ENCODE assay signal across 8 cellular contexts in the genomic region with DNA sequence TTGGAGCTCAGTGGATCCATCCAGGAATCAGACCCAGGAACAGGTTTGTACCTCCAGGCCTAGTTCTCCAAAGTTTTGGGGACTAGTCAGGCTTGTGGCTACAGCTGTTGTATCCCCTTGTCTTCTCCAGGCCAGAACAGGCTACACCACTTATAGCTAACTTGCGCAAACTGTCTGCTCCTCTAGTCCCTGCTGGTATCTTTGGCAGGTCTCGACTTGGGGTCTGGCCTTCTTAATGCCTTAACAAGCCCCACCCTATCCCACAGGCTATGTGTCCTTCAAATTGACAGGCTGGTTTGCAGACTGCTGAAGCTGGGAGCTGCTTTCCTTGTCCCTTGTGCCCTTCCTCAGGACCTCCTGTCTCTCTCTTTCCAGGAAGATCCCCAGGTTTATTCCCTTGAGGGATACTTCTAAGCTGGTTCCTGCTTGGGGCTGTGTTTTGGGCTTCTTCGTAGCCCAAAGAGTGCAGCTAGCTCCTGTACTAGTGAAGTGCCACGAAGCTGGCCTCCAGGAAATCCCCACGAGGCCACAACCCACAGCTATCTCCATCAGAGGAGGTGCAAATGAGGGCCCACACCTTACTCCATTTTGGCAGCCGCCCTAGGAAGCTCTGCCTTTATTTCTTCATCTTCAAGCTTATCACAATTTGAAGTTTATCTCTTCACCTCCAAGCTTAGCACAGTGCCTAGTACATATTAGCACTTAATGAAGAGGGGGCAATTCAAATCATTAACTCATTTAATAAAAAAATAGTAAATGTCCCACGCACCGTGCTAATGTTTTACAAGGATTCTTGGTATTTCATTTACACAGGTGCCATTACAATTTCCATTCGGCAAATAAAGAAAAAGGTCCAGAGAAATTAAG. TPM values are rescaled to one million over a fixed set of nuclear protein-coding genes. Genes with fewer than 3 reads are reported as not detected.
DNase-seq lines count a peak whose midpoint lies in the region; ATAC-seq, FAIRE-seq and TF ChIP-seq lines count a peak whose summit lies in the region.

No MANE protein-coding gene starts in this region.

- peak overlapping the region; percentile 80 to 87 (median 85); a peak in 20 of 22 replicates for H3K9ac ChIP-seq in BLaER1 treated with 17β-estradiol and CSF1 and Interleukin-3, amounts not matched to agents 10 nM and 100 nM
- peak overlapping the region; percentile 96 for H3K9ac ChIP-seq in NT2/D1 (ENCODE audit: insufficient read length, low read depth)

- H3K27ac ChIP-seq in BLaER1 treated with 17β-estradiol and CSF1 and Interleukin-3, amounts not matched to agents 10 nM and 100 nM = peak overlapping the region; percentile 21 to 89 (median 81); a peak in 20 of 22 replicates
- H3K27ac ChIP-seq in breast epithelium (peak overlapping the region; percentile 77 to 85), vagina (peak overlapping the region; percentile 83)

- peaks cover 19 to 22% (median 21%) of the 10 kb centered on the region in 10 experiments for H3K4me1 ChIP-seq in BLaER1 treated with 17β-estradiol and CSF1 and Interleukin-3, amounts not matched to agents 10 nM and 100 nM
- no peaks in the 10 kb centered on the region for H3K4me1 ChIP-seq in NT2/D1 (ENCODE audit: insufficient read depth, insufficient read length)
- H3K4me1 ChIP-seq in breast epithelium = peaks cover 0 to 8% of the 10 kb centered on the region in 2 donors
- H3K4me1 ChIP-seq in vagina = peaks cover 27% of the 10 kb centered on the region

- DNase-seq in NT2/D1 (ENCODE audit: low read depth, low spot score) = no peak
- DNase-seq in breast epithelium (ENCODE audit: low spot score in 2 of 2) = no peak
- DNase-seq in naive B cell = no peak
- no peak for DNase-seq in vagina (ENCODE audit: extremely low spot score in 2 of 2)
- no peak for DNase-seq in sciatic nerve (ENCODE audit: low spot score)
- DNase-seq in urothelium cell line (ENCODE audit: low spot score) = no peak
- DNase-seq in iPS-NIHi11 (ENCODE audit: low spot score) = no peak

- no peaks in the 10 kb centered on the region for H3K9me3 Mint-ChIP-seq in naive B cell

- no peak for ATAC-seq in naive B cell (ENCODE audit: low read depth in 2 of 2)
- ATAC-seq in sciatic nerve = no peak

- no peak for TF ChIP-seq POLR2A in breast epithelium (IDR thresholded peaks at IDR 0.05)
- no peak for TF ChIP-seq POLR2A in vagina (IDR thresholded peaks at IDR 0.05)

- H3K27me3 Mint-ChIP-seq in naive B cell = no peaks in the 10 kb centered on the region

- intact Hi-C loops in breast epithelium (cut with DNase I; ENCODE audit: low total_unique reads) = no loop called here
- intact Hi-C loops in vagina (cut with DNase I) = no loop called here
- intact Hi-C loops in sciatic nerve (cut with DNase I) = loop anchor here (10.0 kb wide), 1 partner anchor 382 kb away; no protein-coding TSS in a partner anchor

- H3K4me2 ChIP-seq in BLaER1 treated with 17β-estradiol and CSF1 and Interleukin-3, amounts not matched to agents 10 nM and 100 nM = peak overlapping the region; percentile 56 to 96 (median 76)

- peak overlapping the region; percentile 78 to 90 (median 88) for H3K4me3 ChIP-seq in BLaER1 treated with 17β-estradiol and CSF1 and Interleukin-3, amounts not matched to agents 10 nM and 100 nM
- H3K4me3 ChIP-seq in NT2/D1 (ENCODE audit: insufficient read length, low read depth) (peak overlapping the region; percentile 94), breast epithelium (peak overlapping the region; percentile 85 to 97 (median 91)), vagina (peak overlapping the region; percentile 86 to 91)

- peaks cover 23 to 41% (median 41%) of the 10 kb centered on the region in 3 donors for H3K4me1 Mint-ChIP-seq in naive B cell

- H3K36me3 Mint-ChIP-seq in naive B cell = peaks cover 0 to 8% of the 10 kb centered on the region in 2 donors

- H3K4me3 Mint-ChIP-seq in naive B cell = peak overlapping the region; percentile 89 to 96 (median 94)

- H3K36me3 ChIP-seq in BLaER1 treated with 17β-estradiol and CSF1 and Interleukin-3, amounts not matched to agents 10 nM and 100 nM = peaks cover 30 to 33% (median 32%) of the 10 kb centered on the region in 11 experiments
- H3K36me3 ChIP-seq in NT2/D1 (ENCODE audit: insufficient read depth, insufficient read length, low read length) = peaks cover 33% of the 10 kb centered on the region
- H3K36me3 ChIP-seq in breast epithelium = no peaks in the 10 kb centered on the region
- peaks cover 0 to 14% of the 10 kb centered on the region in 2 donors for H3K36me3 ChIP-seq in vagina

- no peaks in the 10 kb centered on the region for H3K9me3 ChIP-seq in BLaER1 treated with 17β-estradiol and CSF1 and Interleukin-3, amounts not matched to agents 10 nM and 100 nM (replicated peaks in 1 of 11)
- H3K9me3 ChIP-seq in NT2/D1 (ENCODE audit: insufficient read depth, low read length) (no peaks in the 10 kb centered on the region), breast epithelium (no peaks in the 10 kb centered on the region), vagina (no peaks in the 10 kb centered on the region)

- no peaks in the 10 kb centered on the region for H3K27me3 ChIP-seq in BLaER1 treated with 17β-estradiol and CSF1 and Interleukin-3, amounts not matched to agents 10 nM and 100 nM
- no peaks in the 10 kb centered on the region for H3K27me3 ChIP-seq in NT2/D1 (ENCODE audit: insufficient read depth, insufficient read length)
- H3K27me3 ChIP-seq in breast epithelium = no peaks in the 10 kb centered on the region
- no peaks in the 10 kb centered on the region for H3K27me3 ChIP-seq in vagina

- no peak for FAIRE-seq in urothelium cell line (lab: Jason Lieb, UNC)

- peaks cover 0 to 6% (median 3%) of the 10 kb centered on the region in 11 experiments; a peak in 2 of 22 replicates for H4K20me1 ChIP-seq in BLaER1 treated with 17β-estradiol and CSF1 and Interleukin-3, amounts not matched to agents 10 nM and 100 nM

- H3K27ac Mint-ChIP-seq in naive B cell = peak overlapping the region; percentile 40 to 97 (median 91)

- TF ChIP-seq CTCF in breast epithelium (IDR thresholded peaks at IDR 0.05) = no peak
- TF ChIP-seq CTCF in vagina (IDR thresholded peaks at IDR 0.05) = no peak

RNA-seq across cellular contexts. Expression of gene DMAP1, which starts 0.7 kb away (rescaled TPM):
- total RNA-seq in breast epithelium = 10 to 100 TPM; 40.3 to 66.2 (median 51.4) TPM
- 10 to 100 TPM; 22.8 to 38.3 (median 33.8) TPM for polyA plus RNA-seq in naive B cell (ENCODE audit: low read depth in 6 of 6)
- total RNA-seq in vagina = 52.3 TPM
- 35.9 TPM for total RNA-seq in sciatic nerve
